Comparison of ENCODE assay signal across 25 cellular contexts in genomic region chr6:163671355-163671754, GRCh38.
"Had no signal": no experiment of that assay in that cellular context is flagged by ENCODE, and none has a peak within 500 bp of the region (broad histone marks: within the 10 kb centered on the region; RNA-seq: fewer than 3 reads in every experiment).

No MANE protein-coding gene starts in this region.

- FAIRE-seq: urothelium cell line had no signal

- H3K4me1 ChIP-seq: body of pancreas, foreskin keratinocyte had no signal

- H3K36me3 Mint-ChIP-seq: mesothelial cell of epicardium, natural killer cell had no signal

- H3K9me3 ChIP-seq: body of pancreas, neutrophil, ovary, prostate gland, tibial nerve had no signal

- H3K9me3 Mint-ChIP-seq: activated CD4-positive, alpha-beta memory T cell treated with anti-CD3 and anti-CD28 coated beads, Interleukin-2, amount 10 ng/mL, durations not matched to agents 7 days and 5 days; activated naive CD8-positive, alpha-beta T cell treated with anti-CD3 and anti-CD28 coated beads, Interleukin-2, amount 50 U/mL, for 24 hours; activated T-cell treated with anti-CD3 and anti-CD28 coated beads, Interleukin-2, amount 50 U/mL, for 72 hours; mesothelial cell of epicardium; natural killer cell; stimulated activated naive CD8-positive, alpha-beta T cell treated with anti-CD3 and anti-CD28 coated beads, Interleukin-15, amount 100 ng/mL, for 72 hours had no signal

- H3K4me3 ChIP-seq: body of pancreas, cardiac muscle cell, ovary, prostate gland, tibial nerve had no signal

- DNase-seq: activated CD4-positive, alpha-beta memory T cell treated with anti-CD3 and anti-CD28 coated beads, Interleukin-2, amount 10 ng/mL, durations not matched to agents 7 days and 5 days; activated CD4-positive, alpha-beta T cell treated with anti-CD3 and anti-CD28 coated beads for 48 hours; activated CD4-positive, CD25-positive, alpha-beta regulatory T cell; activated gamma-delta T cell; activated naive CD4-positive, alpha-beta T cell treated with anti-CD3 and anti-CD28 coated beads, Interleukin-2, amount 50 U/mL, for 16 hours; activated naive CD8-positive, alpha-beta T cell treated with anti-CD3 and anti-CD28 coated beads, Interleukin-2, amount 50 U/mL, for 24 hours; activated T-cell treated with anti-CD3 and anti-CD28 coated beads, Interleukin-2, amount 50 U/mL, for 72 hours; anterior cingulate cortex; body of pancreas; effector CD4-positive, alpha-beta T cell; erythroblast; foreskin keratinocyte; natural killer cell; ovary; stimulated activated CD4-positive, alpha-beta T cell treated with anti-CD3 and anti-CD28 coated beads, Interleukin-12 subunit alpha, Interleukin-12 subunit beta, amount 100 ng/mL, for 4 hours; stimulated activated naive CD8-positive, alpha-beta T cell treated with anti-CD3 and anti-CD28 coated beads, Interleukin-15, amount 100 ng/mL, for 72 hours; T-helper 17 cell had no signal

- H3K4me1 Mint-ChIP-seq: mesothelial cell of epicardium had no signal

- H3K27me3 Mint-ChIP-seq: stimulated activated naive CD8-positive, alpha-beta T cell treated with anti-CD3 and anti-CD28 coated beads, Interleukin-15, amount 100 ng/mL, for 72 hours had no signal

- ATAC-seq: activated naive CD8-positive, alpha-beta T cell treated with anti-CD3 and anti-CD28 coated beads, Interleukin-2, amount 50 U/mL, for 24 hours; activated T-cell treated with anti-CD3 and anti-CD28 coated beads, Interleukin-2, amount 50 U/mL, for 72 hours; body of pancreas; foreskin keratinocyte; left lobe of liver; natural killer cell; T-helper 17 cell had no signal

- H3K27ac Mint-ChIP-seq: activated CD4-positive, alpha-beta memory T cell treated with anti-CD3 and anti-CD28 coated beads, Interleukin-2, amount 10 ng/mL, durations not matched to agents 7 days and 5 days; activated naive CD8-positive, alpha-beta T cell treated with anti-CD3 and anti-CD28 coated beads, Interleukin-2, amount 50 U/mL, for 24 hours; activated T-cell treated with anti-CD3 and anti-CD28 coated beads, Interleukin-2, amount 50 U/mL, for 72 hours; dendritic cell treated with granulocyte-macrophage colony-stimulating factor and Interleukin-4, amounts not matched to agents 40 ng/mL and 50 ng/mL, for 4 days; mesothelial cell of epicardium; natural killer cell; stimulated activated naive CD8-positive, alpha-beta T cell treated with anti-CD3 and anti-CD28 coated beads, Interleukin-15, amount 100 ng/mL, for 72 hours; T-helper 17 cell had no signal

- H3K36me3 ChIP-seq: cardiac muscle cell, neutrophil, ovary, prostate gland, tibial nerve had no signal

- H3K4me3 Mint-ChIP-seq: activated CD4-positive, alpha-beta memory T cell treated with anti-CD3 and anti-CD28 coated beads, Interleukin-2, amount 10 ng/mL, durations not matched to agents 7 days and 5 days; activated naive CD8-positive, alpha-beta T cell treated with anti-CD3 and anti-CD28 coated beads, Interleukin-2, amount 50 U/mL, for 24 hours; activated T-cell treated with anti-CD3 and anti-CD28 coated beads, Interleukin-2, amount 50 U/mL, for 72 hours; dendritic cell treated with granulocyte-macrophage colony-stimulating factor and Interleukin-4, amounts not matched to agents 40 ng/mL and 50 ng/mL, for 4 days; mesothelial cell of epicardium; natural killer cell; stimulated activated naive CD8-positive, alpha-beta T cell treated with anti-CD3 and anti-CD28 coated beads, Interleukin-15, amount 100 ng/mL, for 72 hours; T-helper 17 cell had no signal

- H3K27me3 ChIP-seq: body of pancreas, cardiac muscle cell, foreskin keratinocyte, ovary, tibial nerve had no signal

- H3K27ac ChIP-seq: body of pancreas, cardiac muscle cell, foreskin keratinocyte, neutrophil, ovary, prostate gland, tibial nerve had no signal
